ENCODE assay signal across 28 cellular contexts in genomic region chr11:125080531-125080911, GRCh38.
"Had no signal": no experiment of that assay in that cellular context is flagged by ENCODE, and none has a peak within 500 bp of the region (broad histone marks: within the 10 kb centered on the region; RNA-seq: fewer than 3 reads in every experiment).

No MANE protein-coding gene starts in this region.

- DNase-seq: dermis blood vessel endothelial cell; effector memory CD4-positive, alpha-beta T cell; foreskin keratinocyte; heart left ventricle; kidney; left lung; naive thymus-derived CD8-positive, alpha-beta T cell; nephron progenitor cell; stimulated activated CD4-positive, alpha-beta T cell treated with anti-CD3 and anti-CD28 coated beads, Interleukin-12 subunit alpha, Interleukin-12 subunit beta, amount 100 ng/mL, for 4 hours; stimulated activated CD4-positive, alpha-beta T cell treated with anti-CD3 and anti-CD28 coated beads, Interleukin-1b, Interleukin-23, amount 100 ng/mL, for 48 hours; stimulated activated CD4-positive, alpha-beta T cell treated with anti-CD3 and anti-CD28 coated beads, Interleukin-4, amount 100 ng/mL, for 1 hour; stimulated activated CD8-positive, alpha-beta memory T cell treated with anti-CD3 and anti-CD28 coated beads, Interleukin-4, amount 100 ng/mL, for 48 hours; stimulated activated naive CD4-positive, alpha-beta T cell; stimulated activated naive CD8-positive, alpha-beta T cell treated with anti-CD3 and anti-CD28 coated beads, Interleukin-15, amount 100 ng/mL, for 72 hours; transverse colon; uterus had no signal

- FAIRE-seq: endothelial cell of umbilical vein, kidney had no signal

- H3K36me3 ChIP-seq: esophagus muscularis mucosa, gastroesophageal sphincter, heart left ventricle, neutrophil, suprapubic skin, transverse colon, upper lobe of right lung, uterus had no signal

- H3K9me3 ChIP-seq: esophagus muscularis mucosa, gastroesophageal sphincter, heart left ventricle, left lung, neutrophil, suprapubic skin, transverse colon, upper lobe of right lung, uterus had no signal

- H3K9me3 Mint-ChIP-seq: nephron progenitor cell; stimulated activated naive CD8-positive, alpha-beta T cell treated with anti-CD3 and anti-CD28 coated beads, Interleukin-15, amount 100 ng/mL, for 72 hours had no signal

- H3K4me1 Mint-ChIP-seq: stimulated activated naive CD8-positive, alpha-beta T cell treated with anti-CD3 and anti-CD28 coated beads, Interleukin-15, amount 100 ng/mL, for 72 hours had no signal

- H3K27ac ChIP-seq: coronary artery, esophagus muscularis mucosa, foreskin keratinocyte, gastroesophageal sphincter, heart left ventricle, hepatocyte, left lung, neutrophil, parathyroid adenoma, suprapubic skin, transverse colon, upper lobe of right lung, uterus had no signal

- H3K36me3 Mint-ChIP-seq: naive thymus-derived CD8-positive, alpha-beta T cell had no signal

- H3K9ac ChIP-seq: parathyroid adenoma had no signal

- H3K4me1 ChIP-seq: esophagus muscularis mucosa, gastroesophageal sphincter, heart left ventricle, left lung, parathyroid adenoma, transverse colon, upper lobe of right lung, uterus had no signal

- H3K79me2 ChIP-seq: hepatocyte, parathyroid adenoma had no signal

- ATAC-seq: foreskin keratinocyte; gastroesophageal sphincter; heart left ventricle; left lung; naive thymus-derived CD8-positive, alpha-beta T cell; sciatic nerve; stimulated activated naive CD8-positive, alpha-beta T cell treated with anti-CD3 and anti-CD28 coated beads, Interleukin-15, amount 100 ng/mL, for 72 hours; upper lobe of right lung had no signal

- H2AFZ ChIP-seq: hepatocyte, parathyroid adenoma had no signal

- H3K4me2 ChIP-seq: hepatocyte, smooth muscle cell had no signal

- H3K4me3 Mint-ChIP-seq: naive thymus-derived CD8-positive, alpha-beta T cell; nephron progenitor cell; stimulated activated naive CD8-positive, alpha-beta T cell treated with anti-CD3 and anti-CD28 coated beads, Interleukin-15, amount 100 ng/mL, for 72 hours had no signal

- H3K27me3 Mint-ChIP-seq: stimulated activated naive CD8-positive, alpha-beta T cell treated with anti-CD3 and anti-CD28 coated beads, Interleukin-15, amount 100 ng/mL, for 72 hours had no signal

- H3K27ac Mint-ChIP-seq: naive thymus-derived CD8-positive, alpha-beta T cell; nephron progenitor cell; progenitor cell of endocrine pancreas; stimulated activated naive CD8-positive, alpha-beta T cell treated with anti-CD3 and anti-CD28 coated beads, Interleukin-15, amount 100 ng/mL, for 72 hours had no signal

- H3K27me3 ChIP-seq: foreskin keratinocyte, hepatocyte, neutrophil, transverse colon, upper lobe of right lung, uterus had no signal

- H3K4me3 ChIP-seq: coronary artery, esophagus muscularis mucosa, gastroesophageal sphincter, heart left ventricle, hepatocyte, left lung, smooth muscle cell, suprapubic skin, transverse colon, upper lobe of right lung, uterus had no signal
